In genomic region chr1:85577421-85578320, GRCh38 we compare ENCODE assay signal across 7 cellular contexts. TPM values are rescaled to one million over a fixed set of nuclear protein-coding genes. Genes with fewer than 3 reads are reported as not detected.
DNase-seq lines count a peak whose midpoint lies in the region; ATAC-seq and TF ChIP-seq lines count a peak whose summit lies in the region.

No MANE protein-coding gene starts in this region.

- H2BK12ac ChIP-seq in H9 (ENCODE audit: insufficient read length, low read depth, low read length), result no peak overlapping the region

- no peak overlapping the region for H2BK5ac ChIP-seq in H9 (ENCODE audit: insufficient read length, low read length)

- no peak overlapping the region for H3K27ac ChIP-seq in H9 (ENCODE audit: insufficient read length, low read depth, low read length)
- H3K27ac ChIP-seq in OCI-LY3 (ENCODE audit: low read length), result no peak overlapping the region
- peak overlapping the region; percentile 86 for H3K27ac ChIP-seq in colonic mucosa
- H3K27ac ChIP-seq in lung (ENCODE audit: low read depth in 1 of 2, low read length in 1 of 2), result peak overlapping the region; percentile 95 to 97
- peak overlapping the region; percentile 91 to 96 (median 92) for H3K27ac ChIP-seq in transverse colon

- no peak for TF ChIP-seq CTCF in H9 (conservative IDR thresholded peaks at IDR 0.05)
- no peak for TF ChIP-seq CTCF in OCI-LY3 (IDR thresholded peaks at IDR 0.05; ENCODE audit: low read depth, low read length)
- TF ChIP-seq CTCF in colonic mucosa (IDR thresholded peaks at IDR 0.05), result no peak
- no peak for TF ChIP-seq CTCF in lung (IDR thresholded peaks at IDR 0.05; ENCODE audit: control extremely low read depth, extremely low read depth)
- no peak for TF ChIP-seq CTCF in transverse colon (IDR thresholded peaks at IDR 0.05)

- H3K23me2 ChIP-seq in H9 (ENCODE audit: insufficient read length, low read depth, low read length, poor library complexity, severe bottlenecking), result peaks cover 39% of the 10 kb centered on the region

- no peak overlapping the region for H3K23ac ChIP-seq in H9 (ENCODE audit: insufficient read length, low read depth, low read length)

- no peak overlapping the region for H2AK5ac ChIP-seq in H9 (ENCODE audit: insufficient read length, low read length)

- WGBS in H9 (ENCODE audit: extremely low coverage, insufficient read length, low lambda C conversion rate), result no CpG with 5 or more reads among the region's 33 CpGs
- 4 to 18% methylated on average over 33 of the region's 33 CpGs for WGBS in lung, 2 donors
- 7 to 40% methylated on average over 1 to 33 of the region's 33 CpGs for WGBS in transverse colon (ENCODE audit: low coverage in 1 of 2), 2 donors

- H3K4me1 ChIP-seq in H9 (ENCODE audit: insufficient read depth, low read length) (peaks cover 8% of the 10 kb centered on the region; the same call in 1 of the 2 replicates), OCI-LY3 (ENCODE audit: low read length) (peaks cover 3% of the 10 kb centered on the region; the same call in 1 of the 2 replicates), colonic mucosa (no peaks in the 10 kb centered on the region), lung (ENCODE audit: control insufficient read depth in 2 of 2, insufficient read depth in 2 of 2, low read length in 2 of 2) (peaks cover 3 to 6% of the 10 kb centered on the region in 2 donors), transverse colon (peaks cover 0 to 43% (median 17%) of the 10 kb centered on the region in 4 donors)

- no peak overlapping the region for H3K56ac ChIP-seq in H9 (ENCODE audit: insufficient read length, low read depth, low read length)

- DNase-seq in H9 (peak; percentile 51), colonic mucosa (no peak), lung (ENCODE audit: low spot score) (peak; percentile 41), transverse colon (peak; percentile 21), NCI-H2081 (lab: John Stamatoyannopoulos, UW) (no peak)

- H3K9me3 Mint-ChIP-seq in H9, result peaks cover 0 to 3% of the 10 kb centered on the region in 2 experiments; a peak in 2 of 5 replicates

- peak overlapping the region; percentile 84 to 99 for H3K4me3 Mint-ChIP-seq in H9

- H3K27me3 ChIP-seq in H9 (ENCODE audit: insufficient read depth, low read length) (peaks cover 11% of the 10 kb centered on the region; the same call in 1 of the 2 replicates), OCI-LY3 (ENCODE audit: low read depth, low read length) (peaks cover 14% of the 10 kb centered on the region), colonic mucosa (peaks cover 16% of the 10 kb centered on the region), lung (ENCODE audit: control insufficient read depth, insufficient read depth) (no peaks in the 10 kb centered on the region), transverse colon (peaks cover 39% of the 10 kb centered on the region)

- in situ Hi-C loops in transverse colon (cut with MboI; ENCODE audit: low pct_ligation_motif_present in 1 of 4, low pct_unique_long_range_greater_than_20kb in 1 of 4, low sequenced_read_pairs in 3 of 4), result loop anchor here (25.0 kb wide), 1 partner anchor 265 kb away; no protein-coding TSS in a partner anchor

- H3K9me3 ChIP-seq in H9 (ENCODE audit: control insufficient read depth, low read depth, low read length), result no peaks in the 10 kb centered on the region
- H3K9me3 ChIP-seq in OCI-LY3 (ENCODE audit: insufficient read depth, low read length), result no peaks in the 10 kb centered on the region
- no peaks in the 10 kb centered on the region for H3K9me3 ChIP-seq in colonic mucosa
- H3K9me3 ChIP-seq in lung (ENCODE audit: control insufficient read depth in 2 of 2, insufficient read depth in 1 of 2, low read length in 1 of 2), result peaks cover 0 to 2% of the 10 kb centered on the region in 2 donors
- no peaks in the 10 kb centered on the region for H3K9me3 ChIP-seq in transverse colon

- H3K79me2 ChIP-seq in H9 (ENCODE audit: insufficient read depth, low read length), result peaks cover 3% of the 10 kb centered on the region; the same call in 1 of the 2 replicates
- H3K79me2 ChIP-seq in OCI-LY3 (ENCODE audit: low read length), result no peaks in the 10 kb centered on the region

- H3K27me3 Mint-ChIP-seq in H9 (ENCODE audit: low read depth), result peaks cover 35% of the 10 kb centered on the region

- H3K79me1 ChIP-seq in H9 (ENCODE audit: insufficient read depth, low read depth, low read length, poor library complexity, severe bottlenecking), result no peaks in the 10 kb centered on the region

- H3T11ph ChIP-seq in H9 (ENCODE audit: low read length), result no peak overlapping the region

- no peak overlapping the region for H2BK20ac ChIP-seq in H9 (ENCODE audit: low read depth, low read length, poor library complexity, severe bottlenecking)

- intact Hi-C loops in colonic mucosa (cut with DNase I) (no loop called here), transverse colon (cut with DNase I; ENCODE audit: low total_unique reads) (no loop called here)

- H3K4me3 ChIP-seq in OCI-LY3 (ENCODE audit: low read length) (peak overlapping the region; percentile 95), colonic mucosa (peak overlapping the region; percentile 53), lung (peak overlapping the region; percentile 74), transverse colon (peak overlapping the region; percentile 47 to 63 (median 55))

- peaks cover 43 to 45% of the 10 kb centered on the region in 2 experiments for H3K4me1 Mint-ChIP-seq in H9

- no peak overlapping the region for H4K91ac ChIP-seq in H9 (ENCODE audit: insufficient read length, low read depth, low read length)

- H2AFZ ChIP-seq in H9 (ENCODE audit: low read length) (no peak overlapping the region), OCI-LY3 (ENCODE audit: low read depth, low read length) (peak overlapping the region; percentile 76)

- peak; percentile 31 for ATAC-seq in GM18498 (IDR thresholded peaks at IDR 0.05; ENCODE audit: unreplicated experiment)
- no peak for ATAC-seq in lung (ENCODE audit: insufficient read depth, low FRiP score)

- H3K4me2 ChIP-seq in H9 (ENCODE audit: insufficient read depth, insufficient read length, low read length) (peak overlapping the region; percentile 80), OCI-LY3 (ENCODE audit: low read length) (peak overlapping the region; percentile 85)

- peak overlapping the region; percentile 78 for H3K18ac ChIP-seq in H9 (ENCODE audit: insufficient read length, low read depth, low read length)

- H4K8ac ChIP-seq in H9 (replicated peaks; ENCODE audit: insufficient read length, low read depth, low read length), result no peak overlapping the region

- no peak overlapping the region for H4K5ac ChIP-seq in H9 (ENCODE audit: insufficient read length, low read depth, low read length)

- H2BK15ac ChIP-seq in H9 (ENCODE audit: low read depth, low read length), result no peak overlapping the region

- peak overlapping the region in 1 of 3 experiments; percentile 48; a peak in 1 of 7 replicates for H3K27ac Mint-ChIP-seq in H9

- no peak for TF ChIP-seq POLR2A in transverse colon (IDR thresholded peaks at IDR 0.05)

- H3K14ac ChIP-seq in H9 (ENCODE audit: insufficient read depth, low read length), result peak overlapping the region; percentile 33; the same call in 1 of the 2 replicates

- no peak overlapping the region for H2BK120ac ChIP-seq in H9 (ENCODE audit: low read depth, low read length, poor library complexity, severe bottlenecking)

- H3K36me3 ChIP-seq in OCI-LY3 (replicated peaks; ENCODE audit: low read depth, low read length) (no peaks in the 10 kb centered on the region), colonic mucosa (no peaks in the 10 kb centered on the region), lung (ENCODE audit: control insufficient read depth in 2 of 2, insufficient read depth in 2 of 2, low read length in 2 of 2) (peaks cover 2 to 3% of the 10 kb centered on the region in 2 donors), transverse colon (no peaks in the 10 kb centered on the region)

- TF ChIP-seq EP300 in transverse colon (IDR thresholded peaks at IDR 0.05; ENCODE audit: low read depth), result no peak

- no peak overlapping the region for H3K4ac ChIP-seq in H9 (ENCODE audit: low read depth, low read length)

- peaks cover 14 to 18% (median 15%) of the 10 kb centered on the region in 3 experiments for H3K36me3 Mint-ChIP-seq in H9 (ENCODE audit: insufficient read depth in 1 of 3, low read depth in 3 of 3)

- H3K9ac ChIP-seq in H9 (ENCODE audit: extremely low read depth, insufficient read length, low read length) (peak overlapping the region; percentile 52), OCI-LY3 (ENCODE audit: low read length) (peak overlapping the region; percentile 84), colonic mucosa (ENCODE audit: low read depth in 2 of 2, low read length in 2 of 2) (peak overlapping the region; percentile 52 to 61)

- H4K20me1 ChIP-seq in H9 (ENCODE audit: control insufficient read depth, insufficient read depth, insufficient read length), result no peaks in the 10 kb centered on the region
- no peaks in the 10 kb centered on the region for H4K20me1 ChIP-seq in OCI-LY3 (ENCODE audit: insufficient read depth, low read length)

RNA-seq across cellular contexts. Expression of gene CCN1, which starts 2.9 kb away (rescaled TPM):
- total RNA-seq in H9 (2021), result 57.1 and 59.1 TPM in 2 replicates
- 10 to 100 TPM; 15.6 to 44.7 TPM for total RNA-seq in colonic mucosa
- 100 to 1,000 TPM in 1 of 2 donors, 10 to 100 TPM in 1; 75.6 to 116 TPM for total RNA-seq in lung
- 100 to 1,000 TPM in 1 of 2 donors, 10 to 100 TPM in 1; 99.7 to 210 TPM for polyA plus RNA-seq in lung
- 10 to 100 TPM; 18.6 to 79.6 (median 53.1) TPM for total RNA-seq in transverse colon

Comparison
In these comparisons a context has a peak if more than half of its experiments do, and no peak if none do; other contexts are left out.
1. DNase-seq: peak in H9 (single experiment), lung (single experiment) and transverse colon (single experiment); none in colonic mucosa (single experiment) and NCI-H2081 (0 of 2).
2. H3K27ac ChIP-seq: peak in colonic mucosa (single experiment), lung (2 of 2) and transverse colon (4 of 4); none in H9 (single experiment) and OCI-LY3 (single experiment).
3. Peak in every context shown above with its lines, with median percentiles within 50 percentile points of each other: H3K9ac ChIP-seq and H3K4me3 ChIP-seq.